ENCODE assay signal across 26 cellular contexts in genomic region chr7:40649247-40649646, GRCh38.
"Had no signal": no experiment of that assay in that cellular context is flagged by ENCODE, and none has a peak within 500 bp of the region (broad histone marks: within the 10 kb centered on the region; RNA-seq: fewer than 3 reads in every experiment).

No MANE protein-coding gene starts in this region.

- H3K27ac ChIP-seq: stomach, suprapubic skin, testis, thoracic aorta, thyroid gland, tibial artery, tibial nerve, transverse colon, upper lobe of left lung, upper lobe of right lung, uterus, vagina had no signal

- H3K27me3 ChIP-seq: stomach, suprapubic skin, testis, thyroid gland, tibial artery, tibial nerve, transverse colon, upper lobe of left lung, upper lobe of right lung, uterus, vagina had no signal

- DNase-seq: stimulated activated CD4-positive, alpha-beta T cell treated with anti-CD3 and anti-CD28 coated beads, Interleukin-2, amount 100 ng/mL, for 48 hours; stimulated activated CD4-positive, alpha-beta T cell treated with anti-CD3 and anti-CD28 coated beads, Interleukin-4, amount 100 ng/mL, for 1 hour; stimulated activated CD4-positive, alpha-beta T cell treated with anti-CD3 and anti-CD28 coated beads, Interleukin-4, amount 100 ng/mL, for 24 hours; stimulated activated CD4-positive, alpha-beta T cell treated with anti-CD3 and anti-CD28 coated beads, Interleukin-4, amount 100 ng/mL, for 4 hours; stimulated activated CD8-positive, alpha-beta memory T cell treated with anti-CD3 and anti-CD28 coated beads, Interleukin-4, amount 100 ng/mL, for 48 hours; stimulated activated naive B cell treated with anti-CD40 and anti-IgM and Interleukin-4, amounts not matched to agents 10 μg/mL and 1 μg/mL and 100 μg/mL, for 72 hours; stimulated activated naive CD4-positive, alpha-beta T cell; stimulated activated naive CD4-positive, alpha-beta T cell treated with Interleukin-2 at 50 U/mL for 16 hours; stimulated activated naive CD8-positive, alpha-beta T cell treated with anti-CD3 and anti-CD28 coated beads, Interleukin-15, amount 100 ng/mL, for 72 hours; stimulated activated naive CD8-positive, alpha-beta T cell treated with anti-CD3 and anti-CD28 coated beads, Interleukin-15, Interleukin-2, amounts not matched to agents 100 U/mL and 50 U/mL, for 24 hours; stomach; substantia nigra; testis; thyroid gland; tibial artery; transverse colon; trophoblast cell; upper lobe of left lung; upper lobe of right lung; uterus had no signal

- ATAC-seq: stimulated activated effector memory CD8-positive, alpha-beta T cell treated with anti-CD3 and anti-CD28 coated beads, Interleukin-12 subunit alpha, Interleukin-12 subunit beta, amount 100 ng/mL, for 72 hours; stimulated activated memory B cell treated with anti-CD40 and anti-IgM and Interleukin-4, amounts not matched to agents 10 μg/mL and 1 μg/mL and 100 μg/mL, for 72 hours; stimulated activated naive B cell treated with anti-CD40 and anti-IgM and Interleukin-4, amounts not matched to agents 10 μg/mL and 1 μg/mL and 100 μg/mL, for 72 hours; stimulated activated naive CD8-positive, alpha-beta T cell treated with anti-CD3 and anti-CD28 coated beads, Interleukin-15, amount 100 ng/mL, for 72 hours; stimulated activated naive CD8-positive, alpha-beta T cell treated with anti-CD3 and anti-CD28 coated beads, Interleukin-15, Interleukin-2, amounts not matched to agents 100 U/mL and 50 U/mL, for 24 hours; upper lobe of right lung had no signal

- H3K4me1 ChIP-seq: stomach, suprapubic skin, testis, thyroid gland, tibial artery, tibial nerve, transverse colon, upper lobe of left lung, upper lobe of right lung, uterus, vagina had no signal
